In the genomic region with DNA sequence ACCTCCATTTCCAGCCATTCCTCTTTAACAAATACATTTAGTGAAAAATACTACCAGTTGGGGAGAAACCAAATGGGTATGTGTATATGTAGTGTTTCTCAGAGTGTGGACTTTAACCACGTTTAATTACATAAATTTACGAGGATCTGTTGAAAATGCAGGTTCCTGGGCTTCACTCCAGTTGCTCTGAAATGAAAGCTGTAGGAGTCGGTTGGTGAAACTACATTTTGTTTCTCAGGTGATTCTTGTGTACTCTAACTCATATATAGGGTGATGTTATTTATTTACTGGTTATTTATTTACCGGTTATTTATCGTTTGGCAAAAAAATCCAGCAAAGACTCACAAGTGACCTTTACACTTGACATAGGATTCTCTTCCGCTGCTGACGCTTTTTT, we compare ENCODE assay signal across 8 cellular contexts. TPM values are rescaled to one million over a fixed set of nuclear protein-coding genes. Genes with fewer than 3 reads are reported as not detected.
DNase-seq lines count a peak whose midpoint lies in the region; ATAC-seq and TF ChIP-seq lines count a peak whose summit lies in the region.

No MANE protein-coding gene starts in this region.

- peak overlapping the region; percentile 94 for H3K4me3 Mint-ChIP-seq in activated naive CD8-positive, alpha-beta T cell treated with anti-CD3 and anti-CD28 coated beads, Interleukin-2, amount 10 ng/mL, durations not matched to agents 7 days and 5 days

- H3K27me3 ChIP-seq in GM06990 (replicated peaks; ENCODE audit: control insufficient read depth, insufficient read depth, low read length), result no peaks in the 10 kb centered on the region

- no peak for DNase-seq in GM06990 (ENCODE audit: extremely low read depth, insufficient read length)
- DNase-seq in activated naive CD8-positive, alpha-beta T cell treated with anti-CD3 and anti-CD28 coated beads, Interleukin-2, amount 10 ng/mL, durations not matched to agents 7 days and 5 days, result no peak
- DNase-seq in activated CD8-positive, alpha-beta memory T cell treated with anti-CD3 and anti-CD28 coated beads for 24 hours, result no peak
- DNase-seq in NCI-H1694 treated with DMSO at 0.1 percent for 48 hours (lab: John Stamatoyannopoulos, UW), result no peak
- no peak for DNase-seq in activated CD8-positive, alpha-beta memory T cell treated with anti-CD3 and anti-CD28 coated beads, Interleukin-2, amount 50 U/mL, for 48 hours

- 51% methylated on average over 2 of the region's 7 CpGs; no CpG with 5 or more reads in 1 of the 2 experiments for WGBS in mesodermal cell (ENCODE audit: insufficient coverage in 2 of 2), 2 experiments

- H3K27ac Mint-ChIP-seq in activated naive CD8-positive, alpha-beta T cell treated with anti-CD3 and anti-CD28 coated beads, Interleukin-2, amount 10 ng/mL, durations not matched to agents 7 days and 5 days, result peak overlapping the region; percentile 100

- POLR2A ChIA-PET in activated naive CD8-positive, alpha-beta T cell treated with anti-CD3 and anti-CD28 coated beads, Interleukin-2, amount 10 ng/mL, durations not matched to agents 7 days and 5 days (lab: Charles Lee), result interaction anchor here (0.6 to 1.4 kb wide), 4 partner anchors 21 to 96 kb away, joined by 3 to 4 read pairs (median 3); no protein-coding TSS in a partner anchor

- peaks cover 39% of the 10 kb centered on the region for H3K36me3 Mint-ChIP-seq in activated naive CD8-positive, alpha-beta T cell treated with anti-CD3 and anti-CD28 coated beads, Interleukin-2, amount 10 ng/mL, durations not matched to agents 7 days and 5 days

- H3K9me3 Mint-ChIP-seq in activated naive CD8-positive, alpha-beta T cell treated with anti-CD3 and anti-CD28 coated beads, Interleukin-2, amount 10 ng/mL, durations not matched to agents 7 days and 5 days, result peaks cover 5% of the 10 kb centered on the region

- no peaks in the 10 kb centered on the region for H3K9me3 ChIP-seq in mesodermal cell (ENCODE audit: control insufficient read depth, low read length)

- H3K4me1 ChIP-seq in mesodermal cell (ENCODE audit: control insufficient read depth, insufficient read depth, low read length, poor library complexity, severe bottlenecking), result no peaks in the 10 kb centered on the region

- no peaks in the 10 kb centered on the region for H3K27me3 Mint-ChIP-seq in activated naive CD8-positive, alpha-beta T cell treated with anti-CD3 and anti-CD28 coated beads, Interleukin-2, amount 10 ng/mL, durations not matched to agents 7 days and 5 days

- ATAC-seq in HG02852 (IDR thresholded peaks at IDR 0.05; ENCODE audit: unreplicated experiment) (peak; percentile 0), GM19455 (IDR thresholded peaks at IDR 0.05; ENCODE audit: unreplicated experiment) (no peak)
- no peak for ATAC-seq in activated naive CD8-positive, alpha-beta T cell treated with anti-CD3 and anti-CD28 coated beads, Interleukin-2, amount 10 ng/mL, durations not matched to agents 7 days and 5 days (ENCODE audit: low read depth)

- H3K4me3 ChIP-seq in GM06990 (replicated peaks; ENCODE audit: low read depth, low read length) (peak overlapping the region; percentile 54), mesodermal cell (ENCODE audit: extremely low read depth, insufficient read depth, low read length, poor library complexity, severe bottlenecking) (peak overlapping the region; percentile 93)

- H3K27ac ChIP-seq in mesodermal cell (ENCODE audit: low read depth, low read length, severe bottlenecking), result no peak overlapping the region

- no peak for TF ChIP-seq CTCF in GM06990 (IDR thresholded peaks at IDR 0.05; ENCODE audit: insufficient read depth, low read length, poor library complexity, severe bottlenecking)

- peaks cover 26% of the 10 kb centered on the region for H3K4me1 Mint-ChIP-seq in activated naive CD8-positive, alpha-beta T cell treated with anti-CD3 and anti-CD28 coated beads, Interleukin-2, amount 10 ng/mL, durations not matched to agents 7 days and 5 days

- peaks cover 3% of the 10 kb centered on the region for H3K36me3 ChIP-seq in GM06990 (ENCODE audit: control insufficient read depth, insufficient read depth, low read length)
- H3K36me3 ChIP-seq in mesodermal cell (ENCODE audit: control insufficient read depth, insufficient read depth, low read length), result peaks cover 16% of the 10 kb centered on the region

RNA-seq across cellular contexts. Expression of gene TANK, which starts 0.4 kb away (rescaled TPM):
- 10 to 100 TPM; 76.9 to 77.6 TPM for total RNA-seq in activated naive CD8-positive, alpha-beta T cell treated with anti-CD3 and anti-CD28 coated beads, Interleukin-2, amount 10 ng/mL, durations not matched to agents 7 days and 5 days
- polyA plus RNA-seq in mesodermal cell (2013, experiment 1 of 2), result 32.8 TPM
- 40.1 TPM for polyA plus RNA-seq in mesodermal cell (2013, experiment 2 of 2)
